ENCODE assay signal across 25 cellular contexts in the genomic region with DNA sequence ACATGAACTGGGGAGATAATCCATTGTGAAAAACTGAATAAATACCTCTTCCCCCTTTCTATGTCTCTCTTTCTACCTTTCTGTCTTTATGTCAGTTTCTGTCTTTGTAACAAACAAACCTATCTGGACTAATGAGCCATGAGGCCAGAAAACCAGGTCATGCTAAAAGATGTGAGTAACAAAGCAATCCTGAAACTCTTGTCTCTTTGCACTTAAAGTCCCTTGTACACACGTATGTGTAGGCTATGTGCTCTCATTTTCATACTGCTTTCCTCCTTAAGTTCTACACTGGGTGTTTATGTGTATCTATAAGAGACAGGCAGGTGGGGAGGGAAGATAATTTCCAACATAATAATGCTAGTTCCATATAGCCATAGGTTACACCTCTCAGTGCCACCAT.
"Had no signal": no experiment of that assay in that cellular context is flagged by ENCODE, and none has a peak within 500 bp of the region (broad histone marks: within the 10 kb centered on the region; RNA-seq: fewer than 3 reads in every experiment).

No MANE protein-coding gene starts in this region.

- H3K27me3 ChIP-seq: breast epithelium, dorsolateral prefrontal cortex, left lung, right atrium auricular region, testis had no signal

- H3K4me3 Mint-ChIP-seq: natural killer cell treated with Interleukin-12 subunit alpha and Interleukin-12 subunit beta and Interleukin-15 and Interleukin-18, amount 100 ng/mL, for 72 hours; T-helper 17 cell had no signal

- H3K27ac Mint-ChIP-seq: activated naive CD4-positive, alpha-beta T cell treated with anti-CD3 and anti-CD28 coated beads, Interleukin-2, amount 50 U/mL, for 72 hours; T-helper 17 cell had no signal

- H3K4me3 ChIP-seq: breast epithelium, coronary artery, dorsolateral prefrontal cortex, left lung, lower lobe of right lung, mucosa of descending colon, right atrium auricular region, testis had no signal

- H3K9me3 ChIP-seq: breast epithelium, left lung, lower lobe of right lung, mucosa of descending colon, right atrium auricular region, testis had no signal

- H3K27me3 Mint-ChIP-seq: natural killer cell treated with Interleukin-12 subunit alpha and Interleukin-12 subunit beta and Interleukin-15 and Interleukin-18, amount 100 ng/mL, for 72 hours; T-helper 17 cell had no signal

- ATAC-seq: activated CD4-positive, CD25-positive, alpha-beta regulatory T cell treated with anti-CD3 and anti-CD28 coated beads, Interleukin-2, amount 50 U/mL, for 24 hours; left lung; lower lobe of right lung; mucosa of descending colon; natural killer cell treated with Interleukin-12 subunit alpha and Interleukin-12 subunit beta and Interleukin-15 and Interleukin-18, amount 100 ng/mL, for 72 hours; stimulated activated naive CD8-positive, alpha-beta T cell treated with anti-CD3 and anti-CD28 coated beads, Interleukin-15, Interleukin-2, amounts not matched to agents 100 U/mL and 50 U/mL, for 24 hours; T-helper 17 cell had no signal

- H3K36me3 ChIP-seq: breast epithelium, left lung, lower lobe of right lung, right atrium auricular region, WERI-Rb-1 had no signal

- DNase-seq: activated CD4-positive, alpha-beta T cell treated with anti-CD3 and anti-CD28 coated beads for 48 hours; activated CD4-positive, alpha-beta T cell treated with anti-CD3 and anti-CD28 coated beads, Interleukin-2, amount 50 U/mL, for 48 hours; activated CD8-positive, alpha-beta memory T cell treated with anti-CD3 and anti-CD28 coated beads for 24 hours; activated effector memory CD4-positive, alpha-beta T cell treated with anti-CD3 and anti-CD28 coated beads, Interleukin-2, amount 50 U/mL, for 16 hours; dorsolateral prefrontal cortex; effector memory CD4-positive, alpha-beta T cell; glutamatergic neuron; left lung; lower lobe of right lung; mesendoderm; mucosa of descending colon; stimulated activated CD4-positive, alpha-beta T cell treated with anti-CD3 and anti-CD28 coated beads, Interleukin-15, amount 100 ng/mL, for 24 hours; stimulated activated CD4-positive, alpha-beta T cell treated with anti-CD3 and anti-CD28 coated beads, Interleukin-2, amount 100 ng/mL, for 24 hours; stimulated activated naive CD8-positive, alpha-beta T cell treated with anti-CD3 and anti-CD28 coated beads, Interleukin-15, Interleukin-2, amounts not matched to agents 100 U/mL and 50 U/mL, for 24 hours; T-helper 17 cell; T1000; testis; trophoblast cell; WERI-Rb-1 had no signal

- H3K9me3 Mint-ChIP-seq: natural killer cell treated with Interleukin-12 subunit alpha and Interleukin-12 subunit beta and Interleukin-15 and Interleukin-18, amount 100 ng/mL, for 72 hours had no signal

- H3K27ac ChIP-seq: breast epithelium, coronary artery, dorsolateral prefrontal cortex, left lung, lower lobe of right lung, right atrium auricular region, testis, WERI-Rb-1 had no signal

- H3K4me1 ChIP-seq: breast epithelium, testis had no signal

- H3K36me3 Mint-ChIP-seq: natural killer cell treated with Interleukin-12 subunit alpha and Interleukin-12 subunit beta and Interleukin-15 and Interleukin-18, amount 100 ng/mL, for 72 hours had no signal
